In genomic region chr5:156402387-156402921, GRCh38 we compare ENCODE assay signal across 10 cellular contexts.
DNase-seq lines count a peak whose midpoint lies in the region; ATAC-seq, FAIRE-seq and TF ChIP-seq lines count a peak whose summit lies in the region.
"Had no signal": no experiment of that assay in that cellular context is flagged by ENCODE, and none has a peak within 500 bp of the region (broad histone marks: within the 10 kb centered on the region; RNA-seq: fewer than 3 reads in every experiment).

No MANE protein-coding gene starts in this region.

- FAIRE-seq in D721Med (lab: Jason Lieb, UNC): no peak

- no peaks in the 10 kb centered on the region for H3K9me3 Mint-ChIP-seq in activated T-cell treated with anti-CD3 and anti-CD28 coated beads, Interleukin-2, amount 50 U/mL, for 24 hours

- H3K27me3 Mint-ChIP-seq in activated T-cell treated with anti-CD3 and anti-CD28 coated beads, Interleukin-2, amount 50 U/mL, for 24 hours: peaks cover 9% of the 10 kb centered on the region

- H3K36me3 Mint-ChIP-seq in activated T-cell treated with anti-CD3 and anti-CD28 coated beads, Interleukin-2, amount 50 U/mL, for 24 hours (ENCODE audit: low read depth): no peaks in the 10 kb centered on the region

- H3K4me1 Mint-ChIP-seq in activated T-cell treated with anti-CD3 and anti-CD28 coated beads, Interleukin-2, amount 50 U/mL, for 24 hours (ENCODE audit: low read depth): peaks cover 14% of the 10 kb centered on the region

- H3K27ac Mint-ChIP-seq in activated T-cell treated with anti-CD3 and anti-CD28 coated beads, Interleukin-2, amount 50 U/mL, for 24 hours: peak overlapping the region; percentile 18

- H3K4me3 Mint-ChIP-seq in activated T-cell treated with anti-CD3 and anti-CD28 coated beads, Interleukin-2, amount 50 U/mL, for 24 hours: peak overlapping the region; percentile 5

- DNase-seq in GM10248 (ENCODE audit: extremely low spot score): peak; percentile 74
- DNase-seq in activated T-cell treated with anti-CD3 and anti-CD28 coated beads, Interleukin-2, amount 50 U/mL, for 24 hours: peak; percentile 33
- DNase-seq in stimulated activated CD4-positive, alpha-beta T cell treated with anti-CD3 and anti-CD28 coated beads, Interleukin-12 subunit alpha, Interleukin-12 subunit beta, amount 100 ng/mL, for 4 hours: peak; percentile 14
- no peak for DNase-seq in D721Med (ENCODE audit: insufficient read length, low spot score)
- DNase-seq in pons (ENCODE audit: low spot score): no peak
- no peak for DNase-seq in NCI-H510A (lab: John Stamatoyannopoulos, UW)

- TF ChIP-seq CTCF in GM10248 (IDR thresholded peaks at IDR 0.05; ENCODE audit: control extremely low read depth, extremely low read depth, low read depth, missing control alignments) (no peak), D721Med (IDR thresholded peaks at IDR 0.05; ENCODE audit: insufficient read depth, missing control alignments) (no peak)

- POLR2A ChIA-PET in GM10248 (lab: Yijun Ruan, JAX): no interaction called here

- peak; percentile 97 for ATAC-seq in GM21447 (IDR thresholded peaks at IDR 0.05; ENCODE audit: unreplicated experiment)
- peak; percentile 95 for ATAC-seq in HG03575 (IDR thresholded peaks at IDR 0.05; ENCODE audit: extremely low read depth, insufficient number of reproducible peaks, low FRiP score, unreplicated experiment)
- ATAC-seq: HCT116, right cardiac atrium had no signal

- CTCF ChIA-PET in GM10248 (lab: Yijun Ruan, JAX): interaction anchor here (1.6 to 2.3 kb wide), 4 partner anchors 12 to 25 kb away, joined by 3 to 5 read pairs (median 4); no protein-coding TSS in a partner anchor

Comparison
In these comparisons a context has a peak if more than half of its experiments do, and no peak if none do; other contexts are left out.
1. DNase-seq: peak in GM10248 (single experiment), activated T-cell treated with anti-CD3 and anti-CD28 coated beads, Interleukin-2, amount 50 U/mL, for 24 hours (single experiment) and stimulated activated CD4-positive, alpha-beta T cell treated with anti-CD3 and anti-CD28 coated beads, Interleukin-12 subunit alpha, Interleukin-12 subunit beta, amount 100 ng/mL, for 4 hours (single experiment); none in D721Med (single experiment), pons (single experiment) and NCI-H510A (single experiment).